Comparison of ENCODE assay signal across 8 cellular contexts in the genomic region with DNA sequence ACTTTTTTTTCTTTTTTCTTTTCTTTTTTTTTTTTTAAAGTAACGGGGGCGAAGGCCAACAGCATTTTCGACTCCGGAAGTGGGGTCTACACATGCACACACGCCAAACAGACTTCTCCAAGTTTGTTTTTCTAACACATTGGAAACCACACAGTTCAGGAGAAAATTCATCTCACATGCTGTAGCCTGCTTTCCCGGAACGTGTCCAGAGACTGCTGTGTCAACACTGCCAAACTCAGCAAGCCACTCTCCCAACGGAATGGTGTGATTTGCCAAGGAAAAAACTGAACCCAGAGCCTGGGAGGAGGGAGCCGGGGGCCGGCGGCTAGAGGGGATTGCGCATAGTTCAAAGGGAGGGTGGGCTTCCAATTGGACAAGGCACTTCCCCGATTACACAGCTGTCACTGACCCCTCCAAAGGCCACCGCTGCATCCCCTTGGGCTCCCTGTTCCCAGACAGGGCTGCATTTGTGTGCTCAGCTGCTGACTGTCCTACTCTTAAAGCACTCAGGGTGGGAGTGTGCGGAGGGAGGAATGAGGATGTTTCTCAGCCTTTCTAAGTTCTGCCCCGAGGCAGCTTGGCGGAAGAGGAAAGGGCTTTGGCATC.
A peak's percentile ranks its signal among the peaks of the same experiment; 100 is the strongest.
DNase-seq lines count a peak whose midpoint lies in the region; ATAC-seq and TF ChIP-seq lines count a peak whose summit lies in the region.
"Had no signal": no experiment of that assay in that cellular context is flagged by ENCODE, and none has a peak within 500 bp of the region (broad histone marks: within the 10 kb centered on the region; RNA-seq: fewer than 3 reads in every experiment).

No MANE protein-coding gene starts in this region.

- DNase-seq in RPMI7951 (ENCODE audit: low read depth) = peak; percentile 95
- DNase-seq in esophagus squamous epithelium (lab: John Stamatoyannopoulos, UW) = no peak
- peak; percentile 60 for DNase-seq in ureter (ENCODE audit: low spot score)
- no peak for DNase-seq in T-helper 2 cell treated with Interferon-gamma antibody and Interleukin-4, amounts not matched to agents 5 μg/mL and 100 μg/mL, for 36 hours (ENCODE audit: low spot score)
- no peak for DNase-seq in NCI-H187 treated with DMSO at 0.1 percent for 48 hours (lab: John Stamatoyannopoulos, UW)
- DNase-seq: T-helper 2 cell had no signal

- ATAC-seq in HG03439 (IDR thresholded peaks at IDR 0.05; ENCODE audit: unreplicated experiment) = no peak

- H3K4me1 Mint-ChIP-seq in T-helper 2 cell treated with Interferon-gamma antibody and Interleukin-4, amounts not matched to agents 5 μg/mL and 100 μg/mL, for 36 hours (ENCODE audit: low read depth) = no peaks in the 10 kb centered on the region

- H3K27ac ChIP-seq in esophagus squamous epithelium (peak overlapping the region; percentile 72 to 83 (median 80)), muscle layer of colon (ENCODE audit: low read depth, low read length) (peak overlapping the region; percentile 14)

- TF ChIP-seq CTCF in esophagus squamous epithelium (IDR thresholded peaks at IDR 0.05) = no peak

- peaks cover 3% of the 10 kb centered on the region for H3K27me3 Mint-ChIP-seq in T-helper 2 cell treated with Interferon-gamma antibody and Interleukin-4, amounts not matched to agents 5 μg/mL and 100 μg/mL, for 36 hours (ENCODE audit: low read depth)

- no peak overlapping the region for H3K9ac ChIP-seq in muscle layer of colon (ENCODE audit: low read length)

- no peaks in the 10 kb centered on the region for H3K9me3 Mint-ChIP-seq in T-helper 2 cell treated with Interferon-gamma antibody and Interleukin-4, amounts not matched to agents 5 μg/mL and 100 μg/mL, for 36 hours

- H3K9me3 ChIP-seq in esophagus squamous epithelium = no peaks in the 10 kb centered on the region
- no peaks in the 10 kb centered on the region for H3K9me3 ChIP-seq in muscle layer of colon (ENCODE audit: low read length)

- peak overlapping the region in 3 of 4 donors; percentile 20 to 46 (median 26) for H3K4me3 ChIP-seq in esophagus squamous epithelium
- H3K4me3 ChIP-seq in muscle layer of colon (ENCODE audit: low read depth in 1 of 2, low read length in 2 of 2) = peak overlapping the region in 1 of 2 donors; percentile 11

- no peaks in the 10 kb centered on the region for H3K36me3 Mint-ChIP-seq in T-helper 2 cell treated with Interferon-gamma antibody and Interleukin-4, amounts not matched to agents 5 μg/mL and 100 μg/mL, for 36 hours (ENCODE audit: low read depth)

- TF ChIP-seq POLR2A in esophagus squamous epithelium (IDR thresholded peaks at IDR 0.05) = no peak

- H3K4me1 ChIP-seq in esophagus squamous epithelium (peaks cover 9 to 28% (median 16%) of the 10 kb centered on the region in 3 donors), muscle layer of colon (ENCODE audit: insufficient read depth, low read length) (peaks cover 10% of the 10 kb centered on the region)

- intact Hi-C loops in esophagus squamous epithelium (cut with DNase I) = no loop called here

- H3K27me3 ChIP-seq in esophagus squamous epithelium (no peaks in the 10 kb centered on the region), muscle layer of colon (ENCODE audit: control insufficient read depth in 1 of 2, insufficient read depth in 2 of 2, low read length in 2 of 2) (no peaks in the 10 kb centered on the region)

- 16 to 29% methylated on average over 13 to 17 of the region's 17 CpGs for WGBS in esophagus squamous epithelium, 2 donors

- H3K36me3 ChIP-seq in esophagus squamous epithelium = no peaks in the 10 kb centered on the region
- no peaks in the 10 kb centered on the region for H3K36me3 ChIP-seq in muscle layer of colon (ENCODE audit: insufficient read depth, low read length)

- H3K4me3 Mint-ChIP-seq in T-helper 2 cell treated with Interferon-gamma antibody and Interleukin-4, amounts not matched to agents 5 μg/mL and 100 μg/mL, for 36 hours = no peak overlapping the region

- H3K27ac Mint-ChIP-seq in T-helper 2 cell treated with Interferon-gamma antibody and Interleukin-4, amounts not matched to agents 5 μg/mL and 100 μg/mL, for 36 hours = no peak overlapping the region

Comparison
In these comparisons a context has a peak if more than half of its experiments do, and no peak if none do; other contexts are left out.
1. DNase-seq: peak in RPMI7951 (single experiment) and ureter (single experiment); none in esophagus squamous epithelium (single experiment), T-helper 2 cell treated with Interferon-gamma antibody and Interleukin-4, amounts not matched to agents 5 μg/mL and 100 μg/mL, for 36 hours (single experiment) and NCI-H187 treated with DMSO at 0.1 percent for 48 hours (single experiment).